In genomic region chr19:14419038-14419813, GRCh38 we compare ENCODE assay signal across 8 cellular contexts.
DNase-seq lines count a peak whose midpoint lies in the region; ATAC-seq and TF ChIP-seq lines count a peak whose summit lies in the region.

Gene DDX39A (minus strand): TSS chr19:14419341. CDS start chr19:14413220, 6,121 bp downstream.

- DNase-seq in AG09319 (ENCODE audit: extremely low read depth, low read depth) (peak; percentile 98), NCI-H446 treated with DMSO at 0.1 percent for 48 hours (lab: John Stamatoyannopoulos, UW) (peak; percentile 100), cerebellar cortex (ENCODE audit: low spot score) (peak; percentile 99), islet precursor cell (peak; percentile 99)
- DNase-seq in stimulated activated CD4-positive, alpha-beta T cell treated with anti-CD3 and anti-CD28 coated beads, Interleukin-12 subunit alpha, Interleukin-12 subunit beta, amount 100 ng/mL, for 48 hours (ENCODE audit: low read depth in 2 of 3, low spot score in 1 of 3) = peak; percentile 93 to 98 (median 94)

- peak; percentile 89 for ATAC-seq in GM19035 (IDR thresholded peaks at IDR 0.05; ENCODE audit: unreplicated experiment)
- ATAC-seq in HG03354 (IDR thresholded peaks at IDR 0.05; ENCODE audit: poor library complexity, severe bottlenecking, unreplicated experiment) = peak; percentile 88
- peak; percentile 91 to 92 for ATAC-seq in activated CD4-positive, CD25-positive, alpha-beta regulatory T cell treated with anti-CD3 and anti-CD28 coated beads, Interleukin-2, amount 50 U/mL, for 24 hours

- no peak for TF ChIP-seq CTCF in AG09319 (IDR thresholded peaks at IDR 0.05; ENCODE audit: low read depth, low read length)

Comparison
In these comparisons a context has a peak if more than half of its experiments do, and no peak if none do; other contexts are left out.
1. Peak in every context shown above with its lines: DNase-seq and ATAC-seq.